In the genomic region with DNA sequence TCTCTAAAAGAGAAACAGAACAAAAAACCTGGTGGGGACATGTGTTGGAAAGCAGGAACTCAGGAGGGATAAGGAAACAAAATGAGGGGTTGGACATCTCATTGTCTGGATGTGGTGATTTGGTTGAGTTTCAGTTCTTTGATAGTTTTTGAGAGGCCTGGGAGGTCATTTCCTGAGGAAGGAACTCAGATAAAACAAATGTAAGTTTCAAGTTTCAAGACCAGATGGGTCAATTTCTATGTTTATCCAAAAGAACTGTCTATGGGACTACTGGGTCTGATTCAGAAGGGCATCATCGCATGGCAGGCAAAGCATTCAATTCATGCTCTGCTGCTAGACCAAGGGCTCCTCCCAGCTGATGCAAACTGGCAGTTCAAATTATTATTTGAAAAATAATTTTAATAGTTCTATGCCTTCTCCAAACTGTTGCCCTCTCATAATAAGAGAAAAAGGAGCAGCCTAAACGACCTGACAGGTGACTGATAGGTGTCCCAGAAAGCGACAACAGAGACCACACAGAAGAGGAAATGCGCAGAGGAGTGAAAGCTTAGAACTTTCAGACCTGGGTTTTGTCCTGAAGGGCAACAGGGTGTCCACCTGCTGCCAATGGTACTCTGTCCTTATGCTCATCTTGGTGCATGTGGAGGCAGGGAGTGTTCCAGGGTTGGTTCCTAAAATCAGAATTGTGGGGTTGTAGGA, we compare ENCODE assay signal across 34 cellular contexts. TPM values are rescaled to one million over a fixed set of nuclear protein-coding genes. Genes with fewer than 3 reads are reported as not detected.
A peak's percentile ranks its signal among the peaks of the same experiment; 100 is the strongest.
DNase-seq lines count a peak whose midpoint lies in the region; ATAC-seq and TF ChIP-seq lines count a peak whose summit lies in the region.
"Had no signal": no experiment of that assay in that cellular context is flagged by ENCODE, and none has a peak within 500 bp of the region (broad histone marks: within the 10 kb centered on the region; RNA-seq: fewer than 3 reads in every experiment).

No MANE protein-coding gene starts in this region.

- no peak for TF ChIP-seq POLR2A in uterus (IDR thresholded peaks at IDR 0.05)

- no peak for TF ChIP-seq CTCF in uterus (IDR thresholded peaks at IDR 0.05)

- DNase-seq in CD4-positive, CD25-positive, alpha-beta regulatory T cell: no peak
- DNase-seq in HT1080 (ENCODE audit: low read depth): peak; percentile 64
- no peak for DNase-seq in T-helper 17 cell
- peak; percentile 43 for DNase-seq in iris pigment epithelial cell (ENCODE audit: low read depth)
- DNase-seq in NCI-H1092 (lab: John Stamatoyannopoulos, UW): no peak
- DNase-seq in uterus: no peak
- no peak for DNase-seq in T-cell
- DNase-seq in activated effector memory CD4-positive, alpha-beta T cell treated with Interleukin-2 at 50 U/mL for 16 hours: no peak
- DNase-seq: activated CD4-positive, alpha-beta T cell treated with anti-CD3 and anti-CD28 coated beads for 1 hour; activated CD8-positive, alpha-beta T cell treated with anti-CD3 and anti-CD28 coated beads, Interleukin-2, amount 10 ng/mL, durations not matched to agents 7 days and 5 days; activated effector memory CD4-positive, alpha-beta T cell treated with anti-CD3 and anti-CD28 coated beads, Interleukin-2, amount 50 U/mL, for 16 hours; activated naive CD8-positive, alpha-beta T cell treated with anti-CD3 and anti-CD28 coated beads, Interleukin-2, amount 10 ng/mL, durations not matched to agents 7 days and 5 days; caudate nucleus; cortex of kidney; DMS153; glutamatergic neuron; naive thymus-derived CD4-positive, alpha-beta T cell; NCI-H1417; NCI-H2081 treated with DMSO at 0.1 percent for 48 hours; NCI-H446; NCI-H774; occipital lobe; retina; small intestine; stimulated activated naive CD8-positive, alpha-beta T cell treated with anti-CD3 and anti-CD28 coated beads, Interleukin-15, amount 100 ng/mL, for 72 hours had no signal

- no peaks in the 10 kb centered on the region for H3K36me3 Mint-ChIP-seq in CD4-positive, CD25-positive, alpha-beta regulatory T cell
- H3K36me3 Mint-ChIP-seq in T-helper 17 cell (ENCODE audit: low read depth) (no peaks in the 10 kb centered on the region), T-cell (peaks cover 6% of the 10 kb centered on the region)
- H3K36me3 Mint-ChIP-seq: IgD-negative memory B cell, mesothelial cell of epicardium had no signal

- H3K27ac Mint-ChIP-seq in CD4-positive, CD25-positive, alpha-beta regulatory T cell: peak overlapping the region in 2 of 3 donors; percentile 18 to 31
- H3K27ac Mint-ChIP-seq in T-helper 17 cell (peak overlapping the region; percentile 12), T-cell (no peak overlapping the region)
- H3K27ac Mint-ChIP-seq: activated CD8-positive, alpha-beta T cell treated with anti-CD3 and anti-CD28 coated beads, Interleukin-2, amount 10 ng/mL, durations not matched to agents 7 days and 5 days; activated naive CD8-positive, alpha-beta T cell treated with anti-CD3 and anti-CD28 coated beads, Interleukin-2, amount 10 ng/mL, durations not matched to agents 7 days and 5 days; B cell; IgD-negative memory B cell; mesothelial cell of epicardium; stimulated activated naive CD8-positive, alpha-beta T cell treated with anti-CD3 and anti-CD28 coated beads, Interleukin-15, amount 100 ng/mL, for 72 hours had no signal

- no peaks in the 10 kb centered on the region for H3K36me3 ChIP-seq in CD4-positive, CD25-positive, alpha-beta regulatory T cell (ENCODE audit: control insufficient read depth, insufficient read depth, low read length)
- H3K36me3 ChIP-seq in uterus: no peaks in the 10 kb centered on the region
- H3K36me3 ChIP-seq: ascending aorta, tibial nerve had no signal

- CTCF ChIA-PET in T-cell (lab: Charles Lee): no interaction called here

- H3K27me3 Mint-ChIP-seq in CD4-positive, CD25-positive, alpha-beta regulatory T cell: peaks cover 17% of the 10 kb centered on the region
- H3K27me3 Mint-ChIP-seq in T-helper 17 cell: no peaks in the 10 kb centered on the region
- H3K27me3 Mint-ChIP-seq in T-cell: peaks cover 0 to 1% of the 10 kb centered on the region in 2 donors
- H3K27me3 Mint-ChIP-seq: naive thymus-derived CD4-positive, alpha-beta T cell; stimulated activated naive CD8-positive, alpha-beta T cell treated with anti-CD3 and anti-CD28 coated beads, Interleukin-15, amount 100 ng/mL, for 72 hours had no signal

- H3K9me3 ChIP-seq in CD4-positive, CD25-positive, alpha-beta regulatory T cell (ENCODE audit: control insufficient read depth in 2 of 2, low read length in 2 of 2): peaks cover 4 to 7% of the 10 kb centered on the region in 2 experiments
- H3K9me3 ChIP-seq in T-helper 17 cell (ENCODE audit: control insufficient read depth, low read length, poor library complexity, severe bottlenecking): no peaks in the 10 kb centered on the region
- H3K9me3 ChIP-seq in uterus: no peaks in the 10 kb centered on the region
- H3K9me3 ChIP-seq: A549, ascending aorta had no signal

- POLR2A ChIA-PET in T-cell (lab: Charles Lee): no interaction called here

- no peak overlapping the region for H3K4me3 ChIP-seq in CD4-positive, CD25-positive, alpha-beta regulatory T cell (ENCODE audit: low read depth, low read length)
- no peak overlapping the region for H3K4me3 ChIP-seq in uterus
- H3K4me3 ChIP-seq: A549, ascending aorta, tibial nerve had no signal

- no peaks in the 10 kb centered on the region for H3K4me1 ChIP-seq in CD4-positive, CD25-positive, alpha-beta regulatory T cell (ENCODE audit: control insufficient read depth, insufficient read depth, low read length, poor library complexity, severe bottlenecking)
- no peaks in the 10 kb centered on the region for H3K4me1 ChIP-seq in uterus
- H3K4me1 ChIP-seq: A549, ascending aorta, tibial nerve had no signal

- no peak overlapping the region for H3K4me3 Mint-ChIP-seq in CD4-positive, CD25-positive, alpha-beta regulatory T cell
- H3K4me3 Mint-ChIP-seq in T-helper 17 cell (no peak overlapping the region), T-cell (no peak overlapping the region)
- H3K4me3 Mint-ChIP-seq: activated CD8-positive, alpha-beta T cell treated with anti-CD3 and anti-CD28 coated beads, Interleukin-2, amount 10 ng/mL, durations not matched to agents 7 days and 5 days; activated naive CD8-positive, alpha-beta T cell treated with anti-CD3 and anti-CD28 coated beads, Interleukin-2, amount 10 ng/mL, durations not matched to agents 7 days and 5 days; B cell; mesothelial cell of epicardium; naive thymus-derived CD4-positive, alpha-beta T cell; stimulated activated naive CD8-positive, alpha-beta T cell treated with anti-CD3 and anti-CD28 coated beads, Interleukin-15, amount 100 ng/mL, for 72 hours had no signal

- no peak for ATAC-seq in CD4-positive, CD25-positive, alpha-beta regulatory T cell (ENCODE audit: low read depth in 2 of 2)
- ATAC-seq in T-helper 17 cell (no peak), T-cell (replicated peaks in 1 of 4) (no peak)
- ATAC-seq: A549; activated CD8-positive, alpha-beta T cell treated with anti-CD3 and anti-CD28 coated beads, Interleukin-2, amount 10 ng/mL, durations not matched to agents 7 days and 5 days; naive thymus-derived CD4-positive, alpha-beta T cell; SK-N-SH treated with all-trans-retinoic acid at 6 μM for 48 hours; stimulated activated naive CD8-positive, alpha-beta T cell treated with anti-CD3 and anti-CD28 coated beads, Interleukin-15, amount 100 ng/mL, for 72 hours had no signal

- H3K9me3 Mint-ChIP-seq in CD4-positive, CD25-positive, alpha-beta regulatory T cell: peaks cover 0 to 15% (median 4%) of the 10 kb centered on the region in 7 donors
- peaks cover 0 to 8% (median 4%) of the 10 kb centered on the region in 3 donors for H3K9me3 Mint-ChIP-seq in T-cell

- intact Hi-C loops in uterus (cut with DNase I; ENCODE audit: low total_unique reads): no loop called here

- peaks cover 0 to 10% (median 2%) of the 10 kb centered on the region in 4 donors for H3K4me1 Mint-ChIP-seq in CD4-positive, CD25-positive, alpha-beta regulatory T cell
- H3K4me1 Mint-ChIP-seq in T-helper 17 cell (peaks cover 5% of the 10 kb centered on the region), T-cell (peaks cover 5 to 7% (median 6%) of the 10 kb centered on the region in 3 donors)
- H3K4me1 Mint-ChIP-seq: B cell, IgD-negative memory B cell had no signal

- H3K27me3 ChIP-seq in CD4-positive, CD25-positive, alpha-beta regulatory T cell (ENCODE audit: control insufficient read depth, insufficient read depth, low read length): no peaks in the 10 kb centered on the region
- no peaks in the 10 kb centered on the region for H3K27me3 ChIP-seq in uterus
- H3K27me3 ChIP-seq: ascending aorta, tibial nerve had no signal

- H3K27ac ChIP-seq in CD4-positive, CD25-positive, alpha-beta regulatory T cell (ENCODE audit: insufficient read depth, low read length, poor library complexity, severe bottlenecking): no peak overlapping the region
- H3K27ac ChIP-seq in uterus: no peak overlapping the region
- H3K27ac ChIP-seq: A549, ascending aorta, HL-60, RWPE1, tibial nerve had no signal

RNA-seq across cellular contexts. Expression of gene SH3RF3, which starts 39.3 kb away (rescaled TPM):
- 1.4 TPM for total RNA-seq in CD4-positive, CD25-positive, alpha-beta regulatory T cell
- polyA plus RNA-seq in CD4-positive, CD25-positive, alpha-beta regulatory T cell: 1 to 10 TPM in 1 of 4 donors, under 1 TPM in 3; 0.16 to 1.6 (median 0.68) TPM
- total RNA-seq in HT1080 (2014; rRNA removed; shearing (Covaris generic)): 4.1 and 5.0 TPM in 2 replicates
- 3.3 and 4.3 TPM in 2 replicates for polyA plus RNA-seq in HT1080 (2015; cell fraction: cytosol; rRNA removed)
- polyA plus RNA-seq in HT1080 (2015; cell fraction: nucleus; rRNA removed): 3.8 and 4.2 TPM in 2 replicates
- under 1 TPM; 0.16 to 0.27 TPM for total RNA-seq in T-helper 17 cell
- 10 to 100 TPM in 1 of 4 donors, 1 to 10 TPM in 2, not detected in 1; 5.1 to 10.2 (median 8.7) TPM for total RNA-seq in uterus
- total RNA-seq in T-cell: 1 to 10 TPM; 1.8 to 4.6 (median 3.6) TPM
- polyA plus RNA-seq: IgD-negative memory B cell had no signal

Comparison
In these comparisons a context has a peak if more than half of its experiments do, and no peak if none do; other contexts are left out.
1. DNase-seq: peak in HT1080 (single experiment) and iris pigment epithelial cell (single experiment); none in CD4-positive, CD25-positive, alpha-beta regulatory T cell (0 of 3), T-helper 17 cell (0 of 3), NCI-H1092 (single experiment), uterus (0 of 2), T-cell (0 of 34) and activated effector memory CD4-positive, alpha-beta T cell treated with Interleukin-2 at 50 U/mL for 16 hours (single experiment).
2. H3K27ac Mint-ChIP-seq: peak in CD4-positive, CD25-positive, alpha-beta regulatory T cell (2 of 3) and T-helper 17 cell (single experiment); none in T-cell (0 of 2).